Comparison of ENCODE assay signal across 12 cellular contexts in genomic region chr9:134026561-134026960, GRCh38. TPM values are rescaled to one million over a fixed set of nuclear protein-coding genes. Genes with fewer than 3 reads are reported as not detected.
A peak's percentile ranks its signal among the peaks of the same experiment; 100 is the strongest.
DNase-seq lines count a peak whose midpoint lies in the region; ATAC-seq, FAIRE-seq and TF ChIP-seq lines count a peak whose summit lies in the region.
"Had no signal": no experiment of that assay in that cellular context is flagged by ENCODE, and none has a peak within 500 bp of the region (broad histone marks: within the 10 kb centered on the region; RNA-seq: fewer than 3 reads in every experiment).

No MANE protein-coding gene starts in this region.

- CTCF ChIA-PET in activated naive CD4-positive, alpha-beta T cell treated with anti-CD3 and anti-CD28 coated beads, Interleukin-2, amount 10 ng/mL, durations not matched to agents 7 days and 5 days (lab: Charles Lee), result interaction anchor here (1.1 to 1.2 kb wide), 2 partner anchors 8 to 73 kb away, joined by 3 read pairs; no protein-coding TSS in a partner anchor
- CTCF ChIA-PET in HepG2 (lab: Yijun Ruan, JAX; ENCODE audit: low intra/inter-chr PET ratio, low total read pairs), result no interaction called here

- H3K27me3 ChIP-seq in HepG2 (ENCODE audit: control insufficient read depth in 1 of 2, insufficient read depth in 2 of 2, low read length in 2 of 2) (no peaks in the 10 kb centered on the region), transverse colon (no peaks in the 10 kb centered on the region)
- H3K27me3 ChIP-seq: cardiac muscle cell had no signal

- TF ChIP-seq CTCF in HepG2 (CRISPR knock-in tag; IDR thresholded peaks at IDR 0.05) (no peak), transverse colon (IDR thresholded peaks at IDR 0.05) (no peak)

- no peak overlapping the region; the same call in 1 of the 2 replicates for H3K9ac ChIP-seq in HepG2 (ENCODE audit: insufficient read depth, low read depth, low read length)

- POLR2A ChIA-PET in HepG2 (lab: Yijun Ruan, JAX), result no interaction called here

- TF ChIP-seq EP300 in HepG2 (IDR thresholded peaks at IDR 0.05; ENCODE audit: low read depth in 2 of 2, low read length in 2 of 2), result no peak
- TF ChIP-seq EP300 in HepG2 (CRISPR knock-in tag; IDR thresholded peaks at IDR 0.05; ENCODE audit: borderline replicate concordance), result no peak
- TF ChIP-seq EP300 in transverse colon (IDR thresholded peaks at IDR 0.05; ENCODE audit: low read depth), result no peak

- no peak for ATAC-seq in HepG2
- ATAC-seq in GM21381 (IDR thresholded peaks at IDR 0.05; ENCODE audit: unreplicated experiment), result no peak

- in situ Hi-C loops in HepG2 (cut with HindIII; ENCODE audit: extremely low pct_ligation_motif_present, low pct_unique_long_range_greater_than_20kb), result no loop called here
- in situ Hi-C loops in transverse colon (cut with MboI; ENCODE audit: low pct_ligation_motif_present in 1 of 4, low pct_unique_long_range_greater_than_20kb in 1 of 4, low sequenced_read_pairs in 3 of 4), result no loop called here
- in situ Hi-C loops in ACHN (cut with HindIII; ENCODE audit: low pct_ligation_motif_present, low pct_unique_long_range_greater_than_20kb, low sequenced_read_pairs), result no loop called here
- in situ Hi-C loops in G401 (cut with HindIII; ENCODE audit: low sequenced_read_pairs), result no loop called here

- intact Hi-C loops in HepG2 (cut with micrococcal nuclease; ENCODE audit: unreplicated experiment), result loop anchor here (5.0 kb wide), 1 partner anchor 41 kb away; the partner anchor contains the start of gene BRD3
- intact Hi-C loops in transverse colon (cut with DNase I; ENCODE audit: low total_unique reads), result no loop called here

- peak overlapping the region; percentile 78 for H3K4me3 Mint-ChIP-seq in activated naive CD4-positive, alpha-beta T cell treated with anti-CD3 and anti-CD28 coated beads, Interleukin-2, amount 10 ng/mL, durations not matched to agents 7 days and 5 days
- peak overlapping the region; percentile 79 for H3K4me3 Mint-ChIP-seq in activated naive CD8-positive, alpha-beta T cell

- H2AFZ ChIP-seq in HepG2 (ENCODE audit: low read length), result no peak overlapping the region

- TF ChIP-seq POLR2A in HepG2 (IDR thresholded peaks at IDR 0.05; ENCODE audit: insufficient read depth in 1 of 2, low read depth in 2 of 2, low read length in 2 of 2) (no peak), transverse colon (IDR thresholded peaks at IDR 0.05) (no peak)

- BruUV-seq in HepG2 (replicated peaks; lab: Mats Ljungman, UMichigan), result no TSS peak

- peaks cover 12% of the 10 kb centered on the region for H3K36me3 Mint-ChIP-seq in activated naive CD4-positive, alpha-beta T cell treated with anti-CD3 and anti-CD28 coated beads, Interleukin-2, amount 10 ng/mL, durations not matched to agents 7 days and 5 days
- no peaks in the 10 kb centered on the region for H3K36me3 Mint-ChIP-seq in activated naive CD8-positive, alpha-beta T cell

- no peaks in the 10 kb centered on the region for H3K9me3 Mint-ChIP-seq in activated naive CD4-positive, alpha-beta T cell treated with anti-CD3 and anti-CD28 coated beads, Interleukin-2, amount 10 ng/mL, durations not matched to agents 7 days and 5 days
- H3K9me3 Mint-ChIP-seq in activated naive CD8-positive, alpha-beta T cell (ENCODE audit: low read depth), result no peaks in the 10 kb centered on the region

- H3K4me3 ChIP-seq in HepG2 (replicated peaks in 1 of 3; ENCODE audit: insufficient read depth in 1 of 3, low read depth in 2 of 3, low read length in 3 of 3) (peak overlapping the region in 1 of 3 experiments; percentile 85; a peak in 2 of 6 replicates), transverse colon (no peak overlapping the region)

- DNase-seq in activated naive CD4-positive, alpha-beta T cell treated with anti-CD3 and anti-CD28 coated beads, Interleukin-2, amount 10 ng/mL, durations not matched to agents 7 days and 5 days, result peak; percentile 6
- no peak for DNase-seq in activated naive CD4-positive, alpha-beta T cell treated with anti-CD3 and anti-CD28 coated beads, Interleukin-2, amount 50 U/mL, for 16 hours
- DNase-seq in HepG2 (ENCODE audit: low spot score) (no peak), transverse colon (peak; percentile 27), ACHN (no peak), G401 (ENCODE audit: low spot score) (no peak)
- DNase-seq: C1 segment of cervical spinal cord; NCI-H526 treated with DMSO at 0.1 percent for 48 hours; stimulated activated CD8-positive, alpha-beta memory T cell treated with anti-CD3 and anti-CD28 coated beads, Interleukin-4, amount 100 ng/mL, for 48 hours had no signal

- no peak for FAIRE-seq in HepG2 (lab: Jason Lieb, UNC)

- H3K36me3 ChIP-seq in HepG2 (replicated peaks in 1 of 2; ENCODE audit: control insufficient read depth in 1 of 2, insufficient read depth in 2 of 2, low read length in 2 of 2) (peaks cover 0 to 8% of the 10 kb centered on the region in 2 experiments; a peak in 2 of 5 replicates), transverse colon (no peaks in the 10 kb centered on the region)

- no peak for TF ChIP-seq RAD21 in HepG2 (CRISPR knock-in tag; IDR thresholded peaks at IDR 0.05)

- H3K4me1 ChIP-seq in HepG2 (ENCODE audit: insufficient read depth, low read length) (peaks cover 29% of the 10 kb centered on the region), transverse colon (peaks cover 0 to 17% (median 11%) of the 10 kb centered on the region in 4 donors)

- no peaks in the 10 kb centered on the region for H3K27me3 Mint-ChIP-seq in activated naive CD4-positive, alpha-beta T cell treated with anti-CD3 and anti-CD28 coated beads, Interleukin-2, amount 10 ng/mL, durations not matched to agents 7 days and 5 days
- no peaks in the 10 kb centered on the region for H3K27me3 Mint-ChIP-seq in activated naive CD8-positive, alpha-beta T cell

- 96% methylated on average over 18 of the region's 18 CpGs for WGBS in HepG2 (ENCODE audit: low lambda C conversion rate)
- WGBS in transverse colon (ENCODE audit: low coverage in 1 of 2), 2 donors, result 90% methylated on average over 18 of the region's 18 CpGs; no CpG with 5 or more reads in 1 of the 2 donors

- H3K27ac ChIP-seq in HepG2 (ENCODE audit: extremely low read length, insufficient read depth, low read length), result no peak overlapping the region
- H3K27ac ChIP-seq in transverse colon, result no peak overlapping the region
- H3K27ac ChIP-seq: cardiac muscle cell had no signal

- H3K4me1 Mint-ChIP-seq in activated naive CD4-positive, alpha-beta T cell treated with anti-CD3 and anti-CD28 coated beads, Interleukin-2, amount 10 ng/mL, durations not matched to agents 7 days and 5 days, result peaks cover 14% of the 10 kb centered on the region
- H3K4me1 Mint-ChIP-seq in activated naive CD8-positive, alpha-beta T cell (ENCODE audit: low read depth), result peaks cover 7% of the 10 kb centered on the region

- no peaks in the 10 kb centered on the region for H3K79me2 ChIP-seq in HepG2 (ENCODE audit: insufficient read depth, low read length)

- H3K9me3 ChIP-seq in HepG2 (ENCODE audit: low read length) (no peaks in the 10 kb centered on the region), transverse colon (no peaks in the 10 kb centered on the region)

- H3K27ac Mint-ChIP-seq in activated naive CD4-positive, alpha-beta T cell treated with anti-CD3 and anti-CD28 coated beads, Interleukin-2, amount 10 ng/mL, durations not matched to agents 7 days and 5 days, result no peak overlapping the region
- no peak overlapping the region for H3K27ac Mint-ChIP-seq in activated naive CD8-positive, alpha-beta T cell

- peak overlapping the region; percentile 89 for H3K4me2 ChIP-seq in HepG2 (ENCODE audit: low read depth, low read length)

- H4K20me1 ChIP-seq in HepG2 (ENCODE audit: insufficient read depth, low read length), result no peaks in the 10 kb centered on the region

RNA-seq across cellular contexts. Expression of gene BRD3OS, which starts 1.3 kb away (rescaled TPM):
- 4.9 and 5.0 TPM in 2 replicates for total RNA-seq in HepG2 (2016; rRNA removed; fragmentation: Illumina TruSeq; extraction: Trizol)
- total RNA-seq in HepG2 (2016; cell fraction: cytosol; rRNA removed; fragmentation: Illumina TruSeq; extraction: Trizol; ENCODE audit: low read depth), result 2.6 and 4.1 TPM in 2 replicates
- total RNA-seq in HepG2 (2016; cell fraction: insoluble cytoplasmic fraction; rRNA removed; fragmentation: Illumina TruSeq; extraction: Trizol), result 4.9 and 5.5 TPM in 2 replicates
- 10.3 and 11.9 TPM in 2 replicates for total RNA-seq in HepG2 (2016; cell fraction: membrane; rRNA removed; fragmentation: Illumina TruSeq; extraction: Trizol)
- 3.1 and 4.3 TPM in 2 replicates for total RNA-seq in HepG2 (2016; cell fraction: nucleus; rRNA removed; fragmentation: Illumina TruSeq; extraction: Trizol)
- polyA plus RNA-seq in HepG2 (2011; rRNA removed), result 3.9 and 5.7 TPM in 2 replicates
- 3.3 and 4.0 TPM in 2 replicates for polyA plus RNA-seq in HepG2 (2011; cell fraction: cytosol; rRNA removed)
- 3.3 and 3.7 TPM in 2 replicates for polyA plus RNA-seq in HepG2 (2011; cell fraction: nucleus; rRNA removed)
- polyA plus RNA-seq in HepG2 (2012), result 2.3 and 2.6 TPM in 2 replicates
- 4.5 and 6.0 TPM in 2 replicates for polyA plus RNA-seq in HepG2 (2016; cell fraction: cytosol; fragmentation: Illumina TruSeq; extraction: Trizol; ENCODE audit: low read depth)
- 5.4 and 5.8 TPM in 2 replicates for polyA plus RNA-seq in HepG2 (2016; cell fraction: insoluble cytoplasmic fraction; fragmentation: Illumina TruSeq; extraction: Trizol; ENCODE audit: low read depth)
- 8.8 and 10.1 TPM in 2 replicates for polyA plus RNA-seq in HepG2 (2016; cell fraction: membrane; fragmentation: Illumina TruSeq; extraction: Trizol; ENCODE audit: low read depth)
- polyA plus RNA-seq in HepG2 (2016; cell fraction: nucleus; fragmentation: Illumina TruSeq; extraction: Trizol; ENCODE audit: insufficient read depth, low read depth), result 4.3 and 5.4 TPM in 2 replicates
- polyA minus RNA-seq in HepG2 (2011; rRNA and poly(A)+ RNA removed; ENCODE audit: low replicate concordance), result 5.6 and 12.7 TPM in 2 replicates
- 2.5 and 3.1 TPM in 2 replicates for polyA minus RNA-seq in HepG2 (2011; cell fraction: cytosol; rRNA and poly(A)+ RNA removed)
- polyA minus RNA-seq in HepG2 (2011; cell fraction: nucleus; rRNA and poly(A)+ RNA removed), result 1.5 and 2.1 TPM in 2 replicates
- 1 to 10 TPM; 3.2 to 6.6 (median 4.4) TPM for total RNA-seq in transverse colon
- total RNA-seq in G401 (2014; rRNA removed; shearing (Covaris generic)), result 32.9 and 50.7 TPM in 2 replicates

RNA-seq across cellular contexts. Expression of gene VAV2, which starts 34.4 kb away (rescaled TPM):
- total RNA-seq in HepG2 (2016; rRNA removed; fragmentation: Illumina TruSeq; extraction: Trizol) (21.2 and 22.5 TPM in 2 replicates), transverse colon (10 to 100 TPM in 3 of 4 donors, 1 to 10 TPM in 1; 8.2 to 52.4 (median 24.5) TPM)
- 11.6 and 15.3 TPM in 2 replicates for total RNA-seq in HepG2 (2016; cell fraction: cytosol; rRNA removed; fragmentation: Illumina TruSeq; extraction: Trizol; ENCODE audit: low read depth)
- 17.5 and 22.6 TPM in 2 replicates for total RNA-seq in HepG2 (2016; cell fraction: insoluble cytoplasmic fraction; rRNA removed; fragmentation: Illumina TruSeq; extraction: Trizol)
- 15.0 and 15.8 TPM in 2 replicates for total RNA-seq in HepG2 (2016; cell fraction: membrane; rRNA removed; fragmentation: Illumina TruSeq; extraction: Trizol)
- 24.8 and 26.3 TPM in 2 replicates for total RNA-seq in HepG2 (2016; cell fraction: nucleus; rRNA removed; fragmentation: Illumina TruSeq; extraction: Trizol)
- 22.9 and 32.7 TPM in 2 replicates for polyA plus RNA-seq in HepG2 (2011; rRNA removed)
- polyA plus RNA-seq in HepG2 (2011; cell fraction: cytosol; rRNA removed), result 23.2 and 24.2 TPM in 2 replicates
- polyA plus RNA-seq in HepG2 (2011; cell fraction: nucleus; rRNA removed), result 70.9 and 79.3 TPM in 2 replicates
- polyA plus RNA-seq in HepG2 (2012), result 34.9 and 35.5 TPM in 2 replicates
- 2.1 and 2.5 TPM in 2 replicates for polyA plus RNA-seq in HepG2 (2016; cell fraction: cytosol; fragmentation: Illumina TruSeq; extraction: Trizol; ENCODE audit: low read depth)
- 21.5 and 26.8 TPM in 2 replicates for polyA plus RNA-seq in HepG2 (2016; cell fraction: insoluble cytoplasmic fraction; fragmentation: Illumina TruSeq; extraction: Trizol; ENCODE audit: low read depth)
- polyA plus RNA-seq in HepG2 (2016; cell fraction: membrane; fragmentation: Illumina TruSeq; extraction: Trizol; ENCODE audit: low read depth), result 8.7 and 9.2 TPM in 2 replicates
- 61.9 and 62.3 TPM in 2 replicates for polyA plus RNA-seq in HepG2 (2016; cell fraction: nucleus; fragmentation: Illumina TruSeq; extraction: Trizol; ENCODE audit: insufficient read depth, low read depth)
- 37.6 and 51.8 TPM in 2 replicates for polyA minus RNA-seq in HepG2 (2011; rRNA and poly(A)+ RNA removed; ENCODE audit: low replicate concordance)
- polyA minus RNA-seq in HepG2 (2011; cell fraction: cytosol; rRNA and poly(A)+ RNA removed), result 33.6 and 35.2 TPM in 2 replicates
- 32.7 and 34.4 TPM in 2 replicates for polyA minus RNA-seq in HepG2 (2011; cell fraction: nucleus; rRNA and poly(A)+ RNA removed)
- total RNA-seq in G401 (2014; rRNA removed; shearing (Covaris generic)), result 18.9 and 21.4 TPM in 2 replicates

RNA-seq across cellular contexts. Expression of gene BRD3, which starts 41.3 kb away (rescaled TPM):
- total RNA-seq in HepG2 (2016; rRNA removed; fragmentation: Illumina TruSeq; extraction: Trizol), result 5.9 and 11.2 TPM in 2 replicates
- 1.2 TPM in 2 replicates for total RNA-seq in HepG2 (2016; cell fraction: cytosol; rRNA removed; fragmentation: Illumina TruSeq; extraction: Trizol; ENCODE audit: low read depth)
- total RNA-seq in HepG2 (2016; cell fraction: insoluble cytoplasmic fraction; rRNA removed; fragmentation: Illumina TruSeq; extraction: Trizol), result 7.7 and 8.4 TPM in 2 replicates
- total RNA-seq in HepG2 (2016; cell fraction: membrane; rRNA removed; fragmentation: Illumina TruSeq; extraction: Trizol), result 4.3 and 4.8 TPM in 2 replicates
- total RNA-seq in HepG2 (2016; cell fraction: nucleus; rRNA removed; fragmentation: Illumina TruSeq; extraction: Trizol), result 8.6 and 9.0 TPM in 2 replicates
- 12.8 and 12.9 TPM in 2 replicates for polyA plus RNA-seq in HepG2 (2011; rRNA removed)
- polyA plus RNA-seq in HepG2 (2011; cell fraction: cytosol; rRNA removed), result 7.3 and 8.3 TPM in 2 replicates
- polyA plus RNA-seq in HepG2 (2011; cell fraction: nucleus; rRNA removed), result 33.7 and 42.3 TPM in 2 replicates
- 22.7 and 27.4 TPM in 2 replicates for polyA plus RNA-seq in HepG2 (2012)
- 1.8 and 2.3 TPM in 2 replicates for polyA plus RNA-seq in HepG2 (2016; cell fraction: cytosol; fragmentation: Illumina TruSeq; extraction: Trizol; ENCODE audit: low read depth)
- 12.6 and 17.1 TPM in 2 replicates for polyA plus RNA-seq in HepG2 (2016; cell fraction: insoluble cytoplasmic fraction; fragmentation: Illumina TruSeq; extraction: Trizol; ENCODE audit: low read depth)
- polyA plus RNA-seq in HepG2 (2016; cell fraction: membrane; fragmentation: Illumina TruSeq; extraction: Trizol; ENCODE audit: low read depth), result 4.3 and 4.6 TPM in 2 replicates
- polyA plus RNA-seq in HepG2 (2016; cell fraction: nucleus; fragmentation: Illumina TruSeq; extraction: Trizol; ENCODE audit: insufficient read depth, low read depth), result 21.2 and 21.4 TPM in 2 replicates
- polyA minus RNA-seq in HepG2 (2011; rRNA and poly(A)+ RNA removed; ENCODE audit: low replicate concordance), result 15.0 and 25.5 TPM in 2 replicates
- 23.5 and 27.0 TPM in 2 replicates for polyA minus RNA-seq in HepG2 (2011; cell fraction: cytosol; rRNA and poly(A)+ RNA removed)
- polyA minus RNA-seq in HepG2 (2011; cell fraction: nucleus; rRNA and poly(A)+ RNA removed), result 13.3 and 16.8 TPM in 2 replicates
- total RNA-seq in transverse colon, result 10 to 100 TPM; 14.5 to 21.3 (median 17.2) TPM
- total RNA-seq in G401 (2014; rRNA removed; shearing (Covaris generic)), result 5.9 and 7.3 TPM in 2 replicates

Comparison
In these comparisons a context has a peak if more than half of its experiments do, and no peak if none do; other contexts are left out.
1. DNase-seq: peak in activated naive CD4-positive, alpha-beta T cell treated with anti-CD3 and anti-CD28 coated beads, Interleukin-2, amount 10 ng/mL, durations not matched to agents 7 days and 5 days (single experiment) and transverse colon (single experiment); none in activated naive CD4-positive, alpha-beta T cell treated with anti-CD3 and anti-CD28 coated beads, Interleukin-2, amount 50 U/mL, for 16 hours (single experiment), HepG2 (single experiment), ACHN (single experiment) and G401 (single experiment).